ENCODE assay signal across 1 cellular context in genomic region chr10:95504187-95504800, GRCh38.
A peak's percentile ranks its signal among the peaks of the same experiment; 100 is the strongest.
TF ChIP-seq lines count a peak whose summit lies in the region.

No MANE protein-coding gene starts in this region.

TF ChIP-seq in K562, 482 proteins besides CTCF, POLR2A, EP300 and RAD21 (continued from another document and continues in another):
- TF ChIP-seq LEF1 (IDR thresholded peaks at IDR 0.05) (no peak), SMARCA4 (IDR thresholded peaks at IDR 0.05) (peak; percentile 37; the same call in 1 of the 2 replicates), FOXK2 (conservative IDR thresholded peaks at IDR 0.05 in 1 of 2, IDR thresholded peaks at IDR 0.05 in 1 of 2; ENCODE audit: low read depth in 2 of 2) (no peak), ZNF668 (CRISPR knock-in tag; IDR thresholded peaks at IDR 0.05) (no peak), HNRNPH1 (optimal IDR thresholded peaks at IDR 0.05; ENCODE audit: low read depth, low read length) (no peak), NRF1 (conservative IDR thresholded peaks at IDR 0.05 in 1 of 2, IDR thresholded peaks at IDR 0.05 in 1 of 2) (no peak), HCFC1 (IDR thresholded peaks at IDR 0.05; ENCODE audit: low read depth, low read length) (no peak), ELF2 (CRISPR knock-in tag; IDR thresholded peaks at IDR 0.05) (no peak), HMBOX1 (IDR thresholded peaks at IDR 0.05) (peak; percentile 90), ZNF217 (CRISPR knock-in tag; IDR thresholded peaks at IDR 0.05) (no peak), BDP1 (IDR thresholded peaks at IDR 0.05; ENCODE audit: insufficient read depth, insufficient read length) (no peak), NUFIP1 (IDR thresholded peaks at IDR 0.05; ENCODE audit: partially characterized antibody) (no peak), TCF3 (CRISPR knock-in tag; IDR thresholded peaks at IDR 0.05) (peak; percentile 64), UBTF (IDR thresholded peaks at IDR 0.05; ENCODE audit: borderline replicate concordance in 1 of 2, low read depth in 2 of 2, low read length in 2 of 2) (no peak), ZNF24 (IDR thresholded peaks at IDR 0.05) (no peak), NFIX (CRISPR knock-in tag; IDR thresholded peaks at IDR 0.05; ENCODE audit: low read depth) (no peak), PRDM10 (IDR thresholded peaks at IDR 0.05; ENCODE audit: partially characterized antibody) (peak; percentile 61), ZNF133 (CRISPR knock-in tag; IDR thresholded peaks at IDR 0.05) (no peak), EHMT2 (IDR thresholded peaks at IDR 0.05) (no peak), CTBP1 (IDR thresholded peaks at IDR 0.05; ENCODE audit: borderline replicate concordance) (0 out of 2 replicates have a peak, but pooled peaks have one; percentile 49), ZNF263 (CRISPR knock-in tag; IDR thresholded peaks at IDR 0.05; ENCODE audit: borderline replicate concordance) (no peak), TAL1 (IDR thresholded peaks at IDR 0.05) (peak; percentile 66), MTF1 (CRISPR knock-in tag; IDR thresholded peaks at IDR 0.05; ENCODE audit: borderline replicate concordance) (no peak), KDM1A (IDR thresholded peaks at IDR 0.05) (0 out of 4 replicates have a peak, but pooled peaks of 1 of the 2 experiments have one; percentile 31), KDM2B (CRISPR knock-in tag; IDR thresholded peaks at IDR 0.05) (no peak), POLR3A (IDR thresholded peaks at IDR 0.05; ENCODE audit: borderline replicate concordance, extremely low read depth, insufficient read depth, insufficient read length) (no peak), MAFG (tag; conservative IDR thresholded peaks at IDR 0.05) (no peak), RFX1 (IDR thresholded peaks at IDR 0.05) (no peak), ARHGAP35 (IDR thresholded peaks at IDR 0.05; ENCODE audit: partially characterized antibody) (no peak), ESRRA (IDR thresholded peaks at IDR 0.05; ENCODE audit: borderline replicate concordance, low read depth) (no peak), ZEB2 (IDR thresholded peaks at IDR 0.05) (peak; percentile 60; the same call in 1 of the 2 replicates), PHTF2 (CRISPR knock-in tag; IDR thresholded peaks at IDR 0.05) (no peak), NR0B1 (IDR thresholded peaks at IDR 0.05; ENCODE audit: partially characterized antibody) (no peak), GATAD2A (IDR thresholded peaks at IDR 0.05) (0 out of 2 replicates have a peak, but pooled peaks have one; percentile 56), IFI16 (CRISPR knock-in tag; IDR thresholded peaks at IDR 0.05) (no peak), MNT (conservative IDR thresholded peaks at IDR 0.05) (no peak), POLR2AphosphoS5 (IDR thresholded peaks at IDR 0.05; ENCODE audit: control insufficient read depth, insufficient read depth, low read depth, low read length) (peak; percentile 24; the same call in 1 of the 2 replicates), JUNB (CRISPR knock-in tag; conservative IDR thresholded peaks at IDR 0.05) (no peak), ZC3H4 (CRISPR knock-in tag; IDR thresholded peaks at IDR 0.05; ENCODE audit: borderline replicate concordance) (no peak), MEIS2 (IDR thresholded peaks at IDR 0.05; ENCODE audit: partially characterized antibody) (no peak), HDGF (IDR thresholded peaks at IDR 0.05) (no peak), ZNF140 (CRISPR knock-in tag; IDR thresholded peaks at IDR 0.05) (no peak), DPF2 (IDR thresholded peaks at IDR 0.05) (peak; percentile 66), GATA2 (CRISPR knock-in tag; IDR thresholded peaks at IDR 0.05) (peak; percentile 36; the same call in 1 of the 2 replicates), RBM22 (IDR thresholded peaks at IDR 0.05; ENCODE audit: low read depth, low read length, poor library complexity, severe bottlenecking) (no peak), PHB (CRISPR knock-in tag; IDR thresholded peaks at IDR 0.05) (no peak), ETV6 (IDR thresholded peaks at IDR 0.05; ENCODE audit: borderline replicate concordance in 1 of 2, low read depth in 2 of 2, low read length in 1 of 2) (no peak), ETV6 (CRISPR knock-in tag; IDR thresholded peaks at IDR 0.05; ENCODE audit: borderline replicate concordance) (no peak), ARID1B (IDR thresholded peaks at IDR 0.05) (peak; percentile 82), CREB3L1 (IDR thresholded peaks at IDR 0.05; ENCODE audit: borderline replicate concordance, low read depth) (no peak), GTF2A2 (tag; IDR thresholded peaks at IDR 0.05) (no peak), ZNF3 (CRISPR knock-in tag; IDR thresholded peaks at IDR 0.05) (no peak), NCOR1 (IDR thresholded peaks at IDR 0.05) (peak; percentile 20; the same call in 1 of the 2 replicates), SMARCE1 (IDR thresholded peaks at IDR 0.05) (peak; percentile 69), PPARD (CRISPR knock-in tag; IDR thresholded peaks at IDR 0.05) (no peak), ZFP30 (CRISPR knock-in tag; IDR thresholded peaks at IDR 0.05; ENCODE audit: borderline replicate concordance) (no peak), KLF16 (IDR thresholded peaks at IDR 0.05) (0 out of 2 replicates have a peak, but pooled peaks have one; percentile 21), CHD1 (IDR thresholded peaks at IDR 0.05; ENCODE audit: low read length) (no peak), FOXP1 (CRISPR knock-in tag; IDR thresholded peaks at IDR 0.05) (no peak), ZNF212 (CRISPR knock-in tag; IDR thresholded peaks at IDR 0.05) (no peak), ZNF609 (CRISPR knock-in tag; IDR thresholded peaks at IDR 0.05; ENCODE audit: borderline replicate concordance) (no peak), NCOA2 (IDR thresholded peaks at IDR 0.05; ENCODE audit: partially characterized antibody in 2 of 2) (no peak), XRCC4 (IDR thresholded peaks at IDR 0.05; ENCODE audit: extremely low read depth, insufficient read depth, insufficient read length) (no peak), NR1H2 (CRISPR knock-in tag; IDR thresholded peaks at IDR 0.05) (no peak)
